Comparison of ENCODE assay signal across 2 cellular contexts in the genomic region with DNA sequence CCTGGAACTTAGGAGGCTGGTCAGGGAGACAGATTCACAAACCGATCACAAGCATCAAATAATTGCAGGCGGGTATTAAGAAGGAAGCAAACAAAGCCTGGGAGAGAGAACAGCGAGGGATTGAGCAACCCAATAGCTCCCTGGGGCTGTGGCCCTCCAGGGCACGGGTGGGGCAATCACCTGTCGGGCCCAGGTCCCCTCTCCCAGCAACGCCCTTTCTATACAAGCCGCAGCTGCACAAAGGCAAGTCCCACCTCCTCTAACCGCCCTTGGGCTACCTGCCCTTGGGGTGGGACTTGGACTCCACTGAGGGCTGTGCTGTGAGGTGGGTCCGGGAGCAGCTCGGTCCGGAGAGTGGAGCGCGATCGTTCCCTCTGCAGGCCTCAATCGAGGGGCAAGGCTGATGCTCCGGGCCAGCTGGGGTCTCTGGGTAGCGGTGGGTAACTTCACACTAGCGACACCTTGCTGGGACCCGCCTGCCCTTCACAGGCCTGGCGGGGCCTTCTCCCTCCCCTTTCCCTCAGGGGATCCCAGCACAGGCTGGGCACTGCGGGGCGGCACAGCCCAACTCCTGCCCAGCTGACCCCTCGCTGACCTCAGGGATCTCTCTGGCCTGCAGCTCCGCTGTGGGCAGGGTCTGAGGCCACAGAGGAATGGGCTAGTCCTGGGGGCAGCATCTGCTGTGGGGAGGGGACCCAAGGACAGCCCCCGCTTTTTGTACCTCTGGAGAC.
TF ChIP-seq lines count a peak whose summit lies in the region.

No MANE protein-coding gene starts in this region.

TF ChIP-seq in SK-N-SH, 30 proteins besides CTCF, POLR2A, EP300 and RAD21 (continued from another document):
- TF ChIP-seq, protein P1, sequence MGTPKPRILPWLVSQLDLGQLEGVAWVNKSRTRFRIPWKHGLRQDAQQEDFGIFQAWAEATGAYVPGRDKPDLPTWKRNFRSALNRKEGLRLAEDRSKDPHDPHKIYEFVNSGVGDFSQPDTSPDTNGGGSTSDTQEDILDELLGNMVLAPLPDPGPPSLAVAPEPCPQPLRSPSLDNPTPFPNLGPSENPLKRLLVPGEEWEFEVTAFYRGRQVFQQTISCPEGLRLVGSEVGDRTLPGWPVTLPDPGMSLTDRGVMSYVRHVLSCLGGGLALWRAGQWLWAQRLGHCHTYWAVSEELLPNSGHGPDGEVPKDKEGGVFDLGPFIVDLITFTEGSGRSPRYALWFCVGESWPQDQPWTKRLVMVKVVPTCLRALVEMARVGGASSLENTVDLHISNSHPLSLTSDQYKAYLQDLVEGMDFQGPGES (IDR thresholded peaks at IDR 0.05; ENCODE audit: low read depth, low read length): no peak
- TF ChIP-seq, protein P2, sequence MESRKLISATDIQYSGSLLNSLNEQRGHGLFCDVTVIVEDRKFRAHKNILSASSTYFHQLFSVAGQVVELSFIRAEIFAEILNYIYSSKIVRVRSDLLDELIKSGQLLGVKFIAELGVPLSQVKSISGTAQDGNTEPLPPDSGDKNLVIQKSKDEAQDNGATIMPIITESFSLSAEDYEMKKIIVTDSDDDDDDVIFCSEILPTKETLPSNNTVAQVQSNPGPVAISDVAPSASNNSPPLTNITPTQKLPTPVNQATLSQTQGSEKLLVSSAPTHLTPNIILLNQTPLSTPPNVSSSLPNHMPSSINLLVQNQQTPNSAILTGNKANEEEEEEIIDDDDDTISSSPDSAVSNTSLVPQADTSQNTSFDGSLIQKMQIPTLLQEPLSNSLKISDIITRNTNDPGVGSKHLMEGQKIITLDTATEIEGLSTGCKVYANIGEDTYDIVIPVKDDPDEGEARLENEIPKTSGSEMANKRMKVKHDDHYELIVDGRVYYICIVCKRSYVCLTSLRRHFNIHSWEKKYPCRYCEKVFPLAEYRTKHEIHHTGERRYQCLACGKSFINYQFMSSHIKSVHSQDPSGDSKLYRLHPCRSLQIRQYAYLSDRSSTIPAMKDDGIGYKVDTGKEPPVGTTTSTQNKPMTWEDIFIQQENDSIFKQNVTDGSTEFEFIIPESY (IDR thresholded peaks at IDR 0.05; ENCODE audit: borderline replicate concordance, low read depth): no peak
- TF ChIP-seq RCOR1 (IDR thresholded peaks at IDR 0.05; ENCODE audit: low read length) (no peak), GABPA (IDR thresholded peaks at IDR 0.05; ENCODE audit: low read depth) (no peak), RFX5 (IDR thresholded peaks at IDR 0.05; ENCODE audit: low read length) (no peak), JUND (IDR thresholded peaks at IDR 0.05) (no peak), TAF1 (IDR thresholded peaks at IDR 0.05; ENCODE audit: borderline replicate concordance, low read depth, low read length) (no peak), FOSL2 (IDR thresholded peaks at IDR 0.05; ENCODE audit: borderline replicate concordance, low read depth) (no peak)
TF ChIP-seq in SK-N-SH: peak in this region for 0.

TF ChIP-seq in SK-N-SH treated with all-trans-retinoic acid at 6 μM for 48 hours, 23 proteins besides CTCF, POLR2A, EP300 and RAD21:
- TF ChIP-seq, protein P3, sequence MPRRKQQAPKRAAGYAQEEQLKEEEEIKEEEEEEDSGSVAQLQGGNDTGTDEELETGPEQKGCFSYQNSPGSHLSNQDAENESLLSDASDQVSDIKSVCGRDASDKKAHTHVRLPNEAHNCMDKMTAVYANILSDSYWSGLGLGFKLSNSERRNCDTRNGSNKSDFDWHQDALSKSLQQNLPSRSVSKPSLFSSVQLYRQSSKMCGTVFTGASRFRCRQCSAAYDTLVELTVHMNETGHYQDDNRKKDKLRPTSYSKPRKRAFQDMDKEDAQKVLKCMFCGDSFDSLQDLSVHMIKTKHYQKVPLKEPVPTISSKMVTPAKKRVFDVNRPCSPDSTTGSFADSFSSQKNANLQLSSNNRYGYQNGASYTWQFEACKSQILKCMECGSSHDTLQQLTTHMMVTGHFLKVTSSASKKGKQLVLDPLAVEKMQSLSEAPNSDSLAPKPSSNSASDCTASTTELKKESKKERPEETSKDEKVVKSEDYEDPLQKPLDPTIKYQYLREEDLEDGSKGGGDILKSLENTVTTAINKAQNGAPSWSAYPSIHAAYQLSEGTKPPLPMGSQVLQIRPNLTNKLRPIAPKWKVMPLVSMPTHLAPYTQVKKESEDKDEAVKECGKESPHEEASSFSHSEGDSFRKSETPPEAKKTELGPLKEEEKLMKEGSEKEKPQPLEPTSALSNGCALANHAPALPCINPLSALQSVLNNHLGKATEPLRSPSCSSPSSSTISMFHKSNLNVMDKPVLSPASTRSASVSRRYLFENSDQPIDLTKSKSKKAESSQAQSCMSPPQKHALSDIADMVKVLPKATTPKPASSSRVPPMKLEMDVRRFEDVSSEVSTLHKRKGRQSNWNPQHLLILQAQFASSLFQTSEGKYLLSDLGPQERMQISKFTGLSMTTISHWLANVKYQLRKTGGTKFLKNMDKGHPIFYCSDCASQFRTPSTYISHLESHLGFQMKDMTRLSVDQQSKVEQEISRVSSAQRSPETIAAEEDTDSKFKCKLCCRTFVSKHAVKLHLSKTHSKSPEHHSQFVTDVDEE (CRISPR knock-in tag; IDR thresholded peaks at IDR 0.05): no peak
- TF ChIP-seq TCF4 (CRISPR knock-in tag; IDR thresholded peaks at IDR 0.05; ENCODE audit: borderline replicate concordance) (no peak), PPARA (CRISPR knock-in tag; IDR thresholded peaks at IDR 0.05; ENCODE audit: borderline replicate concordance) (no peak), ZFP30 (CRISPR knock-in tag; IDR thresholded peaks at IDR 0.05) (no peak), ZC3H10 (CRISPR knock-in tag; IDR thresholded peaks at IDR 0.05) (no peak), SNAI2 (CRISPR knock-in tag; IDR thresholded peaks at IDR 0.05) (no peak), BACH2 (CRISPR knock-in tag; IDR thresholded peaks at IDR 0.05; ENCODE audit: borderline replicate concordance) (no peak), ESRRG (CRISPR knock-in tag; IDR thresholded peaks at IDR 0.05) (no peak), ZNF70 (CRISPR knock-in tag; IDR thresholded peaks at IDR 0.05) (no peak), GLIS3 (CRISPR knock-in tag; IDR thresholded peaks at IDR 0.05) (no peak), ZNF565 (CRISPR knock-in tag; conservative IDR thresholded peaks at IDR 0.05; ENCODE audit: low read depth) (no peak), CSDC2 (CRISPR knock-in tag; IDR thresholded peaks at IDR 0.05) (no peak), ARNTL (CRISPR knock-in tag; IDR thresholded peaks at IDR 0.05; ENCODE audit: borderline replicate concordance, low read depth) (no peak), ISL1 (CRISPR knock-in tag; IDR thresholded peaks at IDR 0.05) (no peak), ZFP3 (CRISPR knock-in tag; IDR thresholded peaks at IDR 0.05) (no peak)
- TF ChIP-seq, protein P4, sequence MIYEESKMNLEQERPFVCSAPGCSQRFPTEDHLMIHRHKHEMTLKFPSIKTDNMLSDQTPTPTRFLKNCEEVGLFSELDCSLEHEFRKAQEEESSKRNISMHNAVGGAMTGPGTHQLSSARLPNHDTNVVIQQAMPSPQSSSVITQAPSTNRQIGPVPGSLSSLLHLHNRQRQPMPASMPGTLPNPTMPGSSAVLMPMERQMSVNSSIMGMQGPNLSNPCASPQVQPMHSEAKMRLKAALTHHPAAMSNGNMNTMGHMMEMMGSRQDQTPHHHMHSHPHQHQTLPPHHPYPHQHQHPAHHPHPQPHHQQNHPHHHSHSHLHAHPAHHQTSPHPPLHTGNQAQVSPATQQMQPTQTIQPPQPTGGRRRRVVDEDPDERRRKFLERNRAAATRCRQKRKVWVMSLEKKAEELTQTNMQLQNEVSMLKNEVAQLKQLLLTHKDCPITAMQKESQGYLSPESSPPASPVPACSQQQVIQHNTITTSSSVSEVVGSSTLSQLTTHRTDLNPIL (CRISPR knock-in tag; IDR thresholded peaks at IDR 0.05; ENCODE audit: low read depth): no peak
- TF ChIP-seq, protein P5, sequence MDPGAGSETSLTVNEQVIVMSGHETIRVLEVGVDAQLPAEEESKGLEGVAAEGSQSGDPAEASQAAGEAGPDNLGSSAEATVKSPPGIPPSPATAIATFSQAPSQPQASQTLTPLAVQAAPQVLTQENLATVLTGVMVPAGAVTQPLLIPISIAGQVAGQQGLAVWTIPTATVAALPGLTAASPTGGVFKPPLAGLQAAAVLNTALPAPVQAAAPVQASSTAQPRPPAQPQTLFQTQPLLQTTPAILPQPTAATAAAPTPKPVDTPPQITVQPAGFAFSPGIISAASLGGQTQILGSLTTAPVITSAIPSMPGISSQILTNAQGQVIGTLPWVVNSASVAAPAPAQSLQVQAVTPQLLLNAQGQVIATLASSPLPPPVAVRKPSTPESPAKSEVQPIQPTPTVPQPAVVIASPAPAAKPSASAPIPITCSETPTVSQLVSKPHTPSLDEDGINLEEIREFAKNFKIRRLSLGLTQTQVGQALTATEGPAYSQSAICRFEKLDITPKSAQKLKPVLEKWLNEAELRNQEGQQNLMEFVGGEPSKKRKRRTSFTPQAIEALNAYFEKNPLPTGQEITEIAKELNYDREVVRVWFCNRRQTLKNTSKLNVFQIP (CRISPR knock-in tag; IDR thresholded peaks at IDR 0.05; ENCODE audit: borderline replicate concordance, low read depth): no peak
